ENCODE assay signal across 1 cellular context in the genomic region with DNA sequence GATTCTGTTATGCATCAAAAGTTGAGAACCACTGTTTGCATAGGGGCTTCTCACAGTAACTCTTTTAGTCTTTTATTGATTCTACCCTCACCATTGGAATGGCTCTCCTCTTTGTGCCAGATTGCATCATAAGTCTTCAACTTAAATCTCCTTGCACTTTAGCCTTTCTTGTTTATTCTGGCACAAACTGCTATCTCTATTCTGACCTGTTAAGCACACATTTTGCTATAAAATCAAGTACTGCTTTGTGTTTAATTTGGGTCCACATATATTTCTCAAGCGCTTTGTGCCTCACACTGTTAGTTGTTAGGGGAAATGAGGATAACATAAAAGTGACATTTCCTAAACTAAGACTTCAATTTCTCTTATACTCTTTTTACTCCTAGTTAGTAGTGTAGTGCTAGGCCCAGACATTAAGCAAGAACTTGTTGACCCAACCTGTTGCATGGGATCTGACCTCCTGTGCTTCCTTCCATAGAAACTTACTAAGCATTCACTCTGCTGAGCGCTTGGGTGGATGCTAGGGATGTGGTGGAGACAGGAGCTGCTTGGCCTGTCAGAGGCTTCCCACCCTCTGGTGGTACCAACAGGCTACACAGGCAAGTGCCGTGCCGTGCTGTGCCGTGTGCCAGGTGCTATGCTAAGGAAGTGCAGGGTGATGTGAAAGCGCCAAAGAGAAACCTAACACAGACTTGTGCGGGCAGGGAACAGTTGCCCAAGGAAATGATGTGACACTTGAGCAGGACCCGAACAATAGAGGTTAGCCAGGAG.
A peak's percentile ranks its signal among the peaks of the same experiment; 100 is the strongest.
TF ChIP-seq lines count a peak whose summit lies in the region.

No MANE protein-coding gene starts in this region.

TF ChIP-seq in HepG2, 621 proteins besides CTCF, POLR2A, EP300 and RAD21 (continued from another document):
- TF ChIP-seq, protein P1, sequence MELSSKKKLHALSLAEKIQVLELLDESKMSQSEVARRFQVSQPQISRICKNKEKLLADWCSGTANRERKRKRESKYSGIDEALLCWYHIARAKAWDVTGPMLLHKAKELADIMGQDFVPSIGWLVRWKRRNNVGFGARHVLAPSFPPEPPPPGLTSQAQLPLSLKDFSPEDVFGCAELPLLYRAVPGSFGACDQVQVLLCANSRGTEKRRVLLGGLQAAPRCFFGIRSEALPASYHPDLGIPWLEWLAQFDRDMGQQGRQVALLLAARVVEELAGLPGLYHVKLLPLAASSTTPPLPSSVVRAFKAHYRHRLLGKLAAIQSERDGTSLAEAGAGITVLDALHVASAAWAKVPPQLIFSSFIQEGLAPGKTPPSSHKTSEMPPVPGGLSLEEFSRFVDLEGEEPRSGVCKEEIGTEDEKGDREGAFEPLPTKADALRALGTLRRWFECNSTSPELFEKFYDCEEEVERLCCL (CRISPR knock-in tag; IDR thresholded peaks at IDR 0.05; ENCODE audit: borderline replicate concordance): no peak
- TF ChIP-seq XBP1 (CRISPR knock-in tag; IDR thresholded peaks at IDR 0.05) (no peak), KMT2B (CRISPR knock-in tag; IDR thresholded peaks at IDR 0.05) (peak; percentile 57; the same call in 1 of the 2 replicates), SRSF9 (IDR thresholded peaks at IDR 0.05; ENCODE audit: borderline replicate concordance, insufficient read depth, low read depth, low read length, poor library complexity, severe bottlenecking) (no peak), RBM39 (IDR thresholded peaks at IDR 0.05; ENCODE audit: low read depth, low read length, poor library complexity, severe bottlenecking) (no peak), TEAD3 (CRISPR knock-in tag; optimal IDR thresholded peaks at IDR 0.05; ENCODE audit: borderline replicate concordance) (peak; percentile 56), TAF1 (CRISPR knock-in tag; IDR thresholded peaks at IDR 0.05) (no peak), SNRNP70 (IDR thresholded peaks at IDR 0.05; ENCODE audit: low read depth, low read length) (no peak), MATR3 (CRISPR knock-in tag; IDR thresholded peaks at IDR 0.05) (no peak), NFKB2 (CRISPR knock-in tag; IDR thresholded peaks at IDR 0.05; ENCODE audit: borderline replicate concordance) (0 out of 2 replicates have a peak, but pooled peaks have one; percentile 22), GABPB1 (CRISPR knock-in tag; IDR thresholded peaks at IDR 0.05) (no peak), ZNF777 (CRISPR knock-in tag; IDR thresholded peaks at IDR 0.05) (no peak), ZFP36 (IDR thresholded peaks at IDR 0.05; ENCODE audit: borderline replicate concordance, low read depth, low read length, partially characterized antibody) (no peak), JDP2 (CRISPR knock-in tag; IDR thresholded peaks at IDR 0.05; ENCODE audit: borderline replicate concordance) (no peak)
- TF ChIP-seq, protein P2, sequence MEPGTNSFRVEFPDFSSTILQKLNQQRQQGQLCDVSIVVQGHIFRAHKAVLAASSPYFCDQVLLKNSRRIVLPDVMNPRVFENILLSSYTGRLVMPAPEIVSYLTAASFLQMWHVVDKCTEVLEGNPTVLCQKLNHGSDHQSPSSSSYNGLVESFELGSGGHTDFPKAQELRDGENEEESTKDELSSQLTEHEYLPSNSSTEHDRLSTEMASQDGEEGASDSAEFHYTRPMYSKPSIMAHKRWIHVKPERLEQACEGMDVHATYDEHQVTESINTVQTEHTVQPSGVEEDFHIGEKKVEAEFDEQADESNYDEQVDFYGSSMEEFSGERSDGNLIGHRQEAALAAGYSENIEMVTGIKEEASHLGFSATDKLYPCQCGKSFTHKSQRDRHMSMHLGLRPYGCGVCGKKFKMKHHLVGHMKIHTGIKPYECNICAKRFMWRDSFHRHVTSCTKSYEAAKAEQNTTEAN (CRISPR knock-in tag; conservative IDR thresholded peaks at IDR 0.05): no peak; the same call in 1 of the 2 replicates
- TF ChIP-seq, protein P3, sequence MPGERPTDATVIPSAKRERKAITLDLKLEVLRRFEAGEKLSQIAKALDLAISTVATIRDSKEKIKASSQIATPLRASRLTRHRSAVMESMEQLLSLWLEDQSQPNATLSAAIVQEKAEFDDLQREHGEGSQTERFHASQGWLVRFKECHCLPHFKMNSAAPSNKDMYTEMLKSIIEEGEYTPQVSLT (CRISPR knock-in tag; IDR thresholded peaks at IDR 0.05; ENCODE audit: borderline replicate concordance, low read depth): no peak
- TF ChIP-seq, protein P4, sequence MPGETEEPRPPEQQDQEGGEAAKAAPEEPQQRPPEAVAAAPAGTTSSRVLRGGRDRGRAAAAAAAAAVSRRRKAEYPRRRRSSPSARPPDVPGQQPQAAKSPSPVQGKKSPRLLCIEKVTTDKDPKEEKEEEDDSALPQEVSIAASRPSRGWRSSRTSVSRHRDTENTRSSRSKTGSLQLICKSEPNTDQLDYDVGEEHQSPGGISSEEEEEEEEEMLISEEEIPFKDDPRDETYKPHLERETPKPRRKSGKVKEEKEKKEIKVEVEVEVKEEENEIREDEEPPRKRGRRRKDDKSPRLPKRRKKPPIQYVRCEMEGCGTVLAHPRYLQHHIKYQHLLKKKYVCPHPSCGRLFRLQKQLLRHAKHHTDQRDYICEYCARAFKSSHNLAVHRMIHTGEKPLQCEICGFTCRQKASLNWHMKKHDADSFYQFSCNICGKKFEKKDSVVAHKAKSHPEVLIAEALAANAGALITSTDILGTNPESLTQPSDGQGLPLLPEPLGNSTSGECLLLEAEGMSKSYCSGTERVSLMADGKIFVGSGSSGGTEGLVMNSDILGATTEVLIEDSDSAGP (CRISPR knock-in tag; IDR thresholded peaks at IDR 0.05; ENCODE audit: borderline replicate concordance): peak; percentile 54; the same call in 1 of the 2 replicates
- TF ChIP-seq, protein P5, sequence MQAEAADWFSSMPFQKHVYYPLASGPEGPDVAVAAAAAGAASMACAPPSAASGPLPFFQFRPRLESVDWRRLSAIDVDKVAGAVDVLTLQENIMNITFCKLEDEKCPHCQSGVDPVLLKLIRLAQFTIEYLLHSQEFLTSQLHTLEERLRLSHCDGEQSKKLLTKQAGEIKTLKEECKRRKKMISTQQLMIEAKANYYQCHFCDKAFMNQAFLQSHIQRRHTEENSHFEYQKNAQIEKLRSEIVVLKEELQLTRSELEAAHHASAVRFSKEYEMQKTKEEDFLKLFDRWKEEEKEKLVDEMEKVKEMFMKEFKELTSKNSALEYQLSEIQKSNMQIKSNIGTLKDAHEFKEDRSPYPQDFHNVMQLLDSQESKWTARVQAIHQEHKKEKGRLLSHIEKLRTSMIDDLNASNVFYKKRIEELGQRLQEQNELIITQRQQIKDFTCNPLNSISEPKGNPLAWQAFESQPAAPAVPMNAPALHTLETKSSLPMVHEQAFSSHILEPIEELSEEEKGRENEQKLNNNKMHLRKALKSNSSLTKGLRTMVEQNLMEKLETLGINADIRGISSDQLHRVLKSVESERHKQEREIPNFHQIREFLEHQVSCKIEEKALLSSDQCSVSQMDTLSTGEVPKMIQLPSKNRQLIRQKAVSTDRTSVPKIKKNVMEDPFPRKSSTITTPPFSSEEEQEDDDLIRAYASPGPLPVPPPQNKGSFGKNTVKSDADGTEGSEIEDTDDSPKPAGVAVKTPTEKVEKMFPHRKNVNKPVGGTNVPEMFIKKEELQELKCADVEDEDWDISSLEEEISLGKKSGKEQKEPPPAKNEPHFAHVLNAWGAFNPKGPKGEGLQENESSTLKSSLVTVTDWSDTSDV (CRISPR knock-in tag; IDR thresholded peaks at IDR 0.05): no peak
- TF ChIP-seq, protein P6, sequence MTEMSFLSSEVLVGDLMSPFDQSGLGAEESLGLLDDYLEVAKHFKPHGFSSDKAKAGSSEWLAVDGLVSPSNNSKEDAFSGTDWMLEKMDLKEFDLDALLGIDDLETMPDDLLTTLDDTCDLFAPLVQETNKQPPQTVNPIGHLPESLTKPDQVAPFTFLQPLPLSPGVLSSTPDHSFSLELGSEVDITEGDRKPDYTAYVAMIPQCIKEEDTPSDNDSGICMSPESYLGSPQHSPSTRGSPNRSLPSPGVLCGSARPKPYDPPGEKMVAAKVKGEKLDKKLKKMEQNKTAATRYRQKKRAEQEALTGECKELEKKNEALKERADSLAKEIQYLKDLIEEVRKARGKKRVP (CRISPR knock-in tag; IDR thresholded peaks at IDR 0.05): peak; percentile 80 to 98; a peak in 3 of 4 replicates
- TF ChIP-seq, protein P7, sequence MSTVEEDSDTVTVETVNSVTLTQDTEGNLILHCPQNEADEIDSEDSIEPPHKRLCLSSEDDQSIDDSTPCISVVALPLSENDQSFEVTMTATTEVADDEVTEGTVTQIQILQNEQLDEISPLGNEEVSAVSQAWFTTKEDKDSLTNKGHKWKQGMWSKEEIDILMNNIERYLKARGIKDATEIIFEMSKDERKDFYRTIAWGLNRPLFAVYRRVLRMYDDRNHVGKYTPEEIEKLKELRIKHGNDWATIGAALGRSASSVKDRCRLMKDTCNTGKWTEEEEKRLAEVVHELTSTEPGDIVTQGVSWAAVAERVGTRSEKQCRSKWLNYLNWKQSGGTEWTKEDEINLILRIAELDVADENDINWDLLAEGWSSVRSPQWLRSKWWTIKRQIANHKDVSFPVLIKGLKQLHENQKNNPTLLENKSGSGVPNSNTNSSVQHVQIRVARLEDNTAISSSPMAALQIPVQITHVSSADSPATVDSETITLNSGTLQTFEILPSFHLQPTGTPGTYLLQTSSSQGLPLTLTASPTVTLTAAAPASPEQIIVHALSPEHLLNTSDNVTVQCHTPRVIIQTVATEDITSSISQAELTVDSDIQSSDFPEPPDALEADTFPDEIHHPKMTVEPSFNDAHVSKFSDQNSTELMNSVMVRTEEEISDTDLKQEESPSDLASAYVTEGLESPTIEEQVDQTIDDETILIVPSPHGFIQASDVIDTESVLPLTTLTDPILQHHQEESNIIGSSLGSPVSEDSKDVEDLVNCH (CRISPR knock-in tag; IDR thresholded peaks at IDR 0.05): no peak
